14 cellular contexts compared by ENCODE assay signal in the genomic region with DNA sequence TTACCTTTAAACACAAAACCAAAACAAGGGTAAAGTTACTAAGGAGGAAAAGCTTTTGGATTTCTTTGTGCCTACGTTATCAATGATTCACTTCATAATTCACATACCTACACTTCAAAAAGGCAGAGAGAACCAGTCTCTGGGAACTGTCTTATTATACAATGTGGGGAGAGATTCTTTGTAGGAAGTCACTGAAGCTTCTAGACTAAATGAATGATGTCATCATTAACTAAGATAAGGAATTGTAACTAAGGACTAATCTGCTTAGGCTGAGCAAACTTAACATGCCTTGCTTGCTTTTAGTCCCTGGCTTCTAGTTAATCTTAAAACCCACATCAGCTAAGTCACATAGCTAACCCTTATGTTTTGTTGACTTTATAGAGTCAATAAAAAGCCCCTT.
"Had no signal": no experiment of that assay in that cellular context is flagged by ENCODE, and none has a peak within 500 bp of the region (broad histone marks: within the 10 kb centered on the region; RNA-seq: fewer than 3 reads in every experiment).

No MANE protein-coding gene starts in this region.

- H3K27me3 ChIP-seq: esophagus muscularis mucosa, ovary, transverse colon had no signal

- H3K4me1 ChIP-seq: esophagus muscularis mucosa, lower lobe of right lung, transverse colon had no signal

- H3K36me3 ChIP-seq: esophagus muscularis mucosa, lower lobe of right lung, ovary, transverse colon had no signal

- H3K9me3 ChIP-seq: esophagus muscularis mucosa, lower lobe of right lung, ovary had no signal

- H3K4me3 ChIP-seq: esophagus muscularis mucosa, lower lobe of right lung, ovary, transverse colon had no signal

- H3K27ac ChIP-seq: esophagus muscularis mucosa, lower lobe of right lung, ovary, transverse colon had no signal

- ATAC-seq: activated CD8-positive, alpha-beta T cell treated with anti-CD3 and anti-CD28 coated beads for 36 hours; activated T-cell treated with anti-CD3 and anti-CD28 coated beads, Interleukin-2, amount 50 U/mL, for 4 hours; left colon; lower lobe of right lung; stimulated activated memory B cell treated with anti-CD40 and anti-IgM and Interleukin-4, amounts not matched to agents 10 μg/mL and 1 μg/mL and 100 μg/mL, for 72 hours; WTC11 had no signal

- DNase-seq: activated CD4-positive, alpha-beta T cell treated with anti-CD3 and anti-CD28 coated beads for 4 hours; activated CD8-positive, alpha-beta T cell treated with anti-CD3 and anti-CD28 coated beads for 36 hours; activated effector memory CD4-positive, alpha-beta T cell treated with Interleukin-2 at 50 U/mL for 16 hours; activated naive CD4-positive, alpha-beta T cell treated with anti-CD3 and anti-CD28 coated beads, Interleukin-2, amount 50 U/mL, for 16 hours; activated T-cell treated with anti-CD3 and anti-CD28 coated beads, Interleukin-2, amount 50 U/mL, for 4 hours; hypothalamus; left colon; lower lobe of right lung; ovary; stimulated activated CD4-positive, alpha-beta T cell treated with anti-CD3 and anti-CD28 coated beads, Interleukin-2, amount 100 ng/mL, for 48 hours; transverse colon had no signal
